8 cellular contexts compared by ENCODE assay signal in genomic region chr17:29369831-29370735, GRCh38. TPM values are rescaled to one million over a fixed set of nuclear protein-coding genes. Genes with fewer than 3 reads are reported as not detected.
DNase-seq lines count a peak whose midpoint lies in the region; ATAC-seq and TF ChIP-seq lines count a peak whose summit lies in the region.

No MANE protein-coding gene starts in this region.

- no peaks in the 10 kb centered on the region for H3K9me3 Mint-ChIP-seq in chondrocyte (ENCODE audit: low read depth)

- H3K27me3 ChIP-seq in kidney epithelial cell (ENCODE audit: control insufficient read depth, insufficient read depth, low read length), result no peaks in the 10 kb centered on the region

- peak overlapping the region; percentile 10 for H3K4me3 ChIP-seq in kidney epithelial cell (ENCODE audit: low read depth, low read length)

- no peaks in the 10 kb centered on the region for H3K4me1 Mint-ChIP-seq in chondrocyte (ENCODE audit: low read depth)

- H3K4me3 Mint-ChIP-seq in chondrocyte (ENCODE audit: unreplicated experiment), result no peak overlapping the region

- no peaks in the 10 kb centered on the region for H3K27me3 Mint-ChIP-seq in chondrocyte (ENCODE audit: low read depth)

- H3K27ac Mint-ChIP-seq in chondrocyte (ENCODE audit: unreplicated experiment), result no peak overlapping the region

- H3K36me3 Mint-ChIP-seq in chondrocyte (ENCODE audit: low read depth), result no peaks in the 10 kb centered on the region

- peak; percentile 62 for ATAC-seq in HG02798 (IDR thresholded peaks at IDR 0.05; ENCODE audit: poor library complexity, unreplicated experiment)

- no peaks in the 10 kb centered on the region for H3K36me3 ChIP-seq in kidney epithelial cell (ENCODE audit: control insufficient read depth, insufficient read depth, low read length)

- TF ChIP-seq CTCF in chondrocyte (IDR thresholded peaks at IDR 0.05) (peak; percentile 89), kidney epithelial cell (IDR thresholded peaks at IDR 0.05; ENCODE audit: insufficient read depth, low read length, poor library complexity, severe bottlenecking) (peak; percentile 63)

- DNase-seq in Caki2 (ENCODE audit: low read depth), result peak; percentile 89
- DNase-seq in NCI-H345 treated with DMSO at 0.1 percent for 48 hours (lab: John Stamatoyannopoulos, UW; ENCODE audit: unreplicated experiment), result peak; percentile 44
- DNase-seq in activated CD4-positive, CD25-positive, alpha-beta regulatory T cell treated with anti-CD3 and anti-CD28 coated beads, Interleukin-2, amount 50 U/mL, for 16 hours (ENCODE audit: low read depth, low spot score), result peak; percentile 18
- no peak for DNase-seq in chondrocyte (ENCODE audit: low spot score)
- DNase-seq in kidney epithelial cell (ENCODE audit: low read depth), result peak; percentile 57
- DNase-seq in stimulated activated CD4-positive, alpha-beta T cell treated with anti-CD3 and anti-CD28 coated beads, Interleukin-15, amount 100 ng/mL, for 1 hour (ENCODE audit: low read depth in 1 of 2, low spot score in 1 of 2), result peak; percentile 4 to 24
- DNase-seq in NCI-H1048 (lab: John Stamatoyannopoulos, UW), result no peak

- in situ Hi-C loops in Caki2 (cut with HindIII; ENCODE audit: low pct_unique_long_range_greater_than_20kb, low sequenced_read_pairs), result no loop called here

RNA-seq across cellular contexts. Expression of gene TAOK1, which starts 20.1 kb away (rescaled TPM):
- total RNA-seq in Caki2 (2014; rRNA removed; shearing (Covaris generic); ENCODE audit: low replicate concordance), result 13.6 and 14.2 TPM in 2 replicates
- total RNA-seq in chondrocyte (77.7 to 87.1 TPM (median 85.7 TPM) in 3 replicates), kidney epithelial cell (47.5 and 49.1 TPM in 2 replicates)

Comparison
In these comparisons a context has a peak if more than half of its experiments do, and no peak if none do; other contexts are left out.
1. DNase-seq: peak in Caki2 (single experiment), NCI-H345 treated with DMSO at 0.1 percent for 48 hours (single experiment), activated CD4-positive, CD25-positive, alpha-beta regulatory T cell treated with anti-CD3 and anti-CD28 coated beads, Interleukin-2, amount 50 U/mL, for 16 hours (single experiment), kidney epithelial cell (single experiment) and stimulated activated CD4-positive, alpha-beta T cell treated with anti-CD3 and anti-CD28 coated beads, Interleukin-15, amount 100 ng/mL, for 1 hour (2 of 2); none in chondrocyte (single experiment) and NCI-H1048 (single experiment).